16 cellular contexts compared by ENCODE assay signal in the genomic region with DNA sequence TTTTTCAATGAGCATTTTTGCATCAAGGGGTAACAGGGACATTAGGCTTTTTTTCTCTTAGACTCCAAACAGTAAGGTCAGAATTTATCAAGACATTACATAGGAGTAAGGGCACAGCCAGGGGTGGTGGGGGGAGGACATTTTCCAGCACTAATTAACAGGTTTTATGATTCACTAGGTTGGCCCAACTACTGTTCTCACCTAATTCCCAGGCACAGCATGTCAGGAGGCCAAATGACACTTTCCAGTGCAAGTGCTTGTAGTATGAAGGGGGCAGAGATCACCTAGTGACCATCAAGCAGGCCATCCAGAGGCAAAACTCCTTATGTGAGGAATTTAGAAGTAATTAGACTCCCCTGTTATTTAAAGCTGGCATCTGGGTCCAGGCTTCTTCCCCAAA. TPM values are rescaled to one million over a fixed set of nuclear protein-coding genes. Genes with fewer than 3 reads are reported as not detected.
DNase-seq lines count a peak whose midpoint lies in the region; ATAC-seq and TF ChIP-seq lines count a peak whose summit lies in the region.
"Had no signal": no experiment of that assay in that cellular context is flagged by ENCODE, and none has a peak within 500 bp of the region (broad histone marks: within the 10 kb centered on the region; RNA-seq: fewer than 3 reads in every experiment).

No MANE protein-coding gene starts in this region.

- H3K4ac ChIP-seq in mesenchymal stem cell (ENCODE audit: low read depth in 1 of 2, low read length in 2 of 2) = no peak overlapping the region

- peaks cover 2% of the 10 kb centered on the region for H3K36me3 Mint-ChIP-seq in activated naive CD4-positive, alpha-beta T cell treated with anti-CD3 and anti-CD28 coated beads for 36 hours (ENCODE audit: low read depth)
- H3K36me3 Mint-ChIP-seq: CD4-positive, CD25-positive, alpha-beta regulatory T cell had no signal

- H3K4me1 ChIP-seq in mesenchymal stem cell (ENCODE audit: control insufficient read depth, insufficient read depth, low read depth, low read length) = no peaks in the 10 kb centered on the region
- H3K4me1 ChIP-seq: HAP-1 had no signal

- CTCF ChIA-PET in activated naive CD4-positive, alpha-beta T cell treated with anti-CD3 and anti-CD28 coated beads for 36 hours (lab: Charles Lee) = interaction anchor here (1.0 kb wide), 1 partner anchor 42 kb away, joined by 3 read pairs; no protein-coding TSS in a partner anchor

- H3K27me3 Mint-ChIP-seq in activated naive CD4-positive, alpha-beta T cell treated with anti-CD3 and anti-CD28 coated beads for 36 hours (ENCODE audit: low read depth) = no peaks in the 10 kb centered on the region
- H3K27me3 Mint-ChIP-seq: IgD-negative memory B cell had no signal

- no peak overlapping the region for H2AK5ac ChIP-seq in mesenchymal stem cell (ENCODE audit: low read length, severe bottlenecking)

- H3K9me3 Mint-ChIP-seq in activated naive CD4-positive, alpha-beta T cell treated with anti-CD3 and anti-CD28 coated beads for 36 hours = no peaks in the 10 kb centered on the region
- H3K9me3 Mint-ChIP-seq: GM23338, HFFc6 had no signal

- H4K91ac ChIP-seq in mesenchymal stem cell (ENCODE audit: low read length) = no peak overlapping the region

- H4K8ac ChIP-seq in mesenchymal stem cell (ENCODE audit: low read length) = no peak overlapping the region

- H3K4me2 ChIP-seq in mesenchymal stem cell (ENCODE audit: low read length, poor library complexity, severe bottlenecking) = peak overlapping the region; percentile 37
- H3K4me2 ChIP-seq: BLaER1 treated with 17β-estradiol and CSF1 and Interleukin-3, amounts not matched to agents 10 nM and 100 nM; GM23338 had no signal

- H3K4me3 Mint-ChIP-seq in activated naive CD4-positive, alpha-beta T cell treated with anti-CD3 and anti-CD28 coated beads for 36 hours = no peak overlapping the region
- H3K4me3 Mint-ChIP-seq: GM23338, HFFc6 had no signal

- no peak overlapping the region for H2BK5ac ChIP-seq in mesenchymal stem cell (ENCODE audit: low read depth, low read length, poor library complexity, severe bottlenecking)

- no peaks in the 10 kb centered on the region for H3K36me3 ChIP-seq in mesenchymal stem cell (ENCODE audit: control insufficient read depth in 1 of 2, insufficient read depth in 2 of 2, low read depth in 1 of 2, low read length in 2 of 2)
- H3K36me3 ChIP-seq: BLaER1 treated with 17β-estradiol and CSF1 and Interleukin-3, amounts not matched to agents 10 nM and 100 nM; HAP-1 had no signal

- no peak for ATAC-seq in GM19455 (IDR thresholded peaks at IDR 0.05; ENCODE audit: unreplicated experiment)
- ATAC-seq: GM12878, GM23338 had no signal

- intact Hi-C loops in activated naive CD4-positive, alpha-beta T cell treated with anti-CD3 and anti-CD28 coated beads for 36 hours (cut with micrococcal nuclease) = no loop called here

- H3K23ac ChIP-seq in mesenchymal stem cell (ENCODE audit: low read length in 2 of 2) = no peak overlapping the region

- TF ChIP-seq CTCF in epithelial cell of proximal tubule (conservative IDR thresholded peaks at IDR 0.05; ENCODE audit: low read depth, low read length) = no peak

- H2BK12ac ChIP-seq in mesenchymal stem cell (ENCODE audit: low read length in 2 of 2) = no peak overlapping the region

- no peak overlapping the region for H3K14ac ChIP-seq in mesenchymal stem cell (ENCODE audit: low read length in 2 of 2)

- H3K4me3 ChIP-seq in epithelial cell of proximal tubule (ENCODE audit: low read depth, low read length) = no peak overlapping the region
- H3K4me3 ChIP-seq in mesenchymal stem cell (ENCODE audit: insufficient read depth in 1 of 2, low read depth in 1 of 2, low read length in 2 of 2) = no peak overlapping the region
- H3K4me3 ChIP-seq: BLaER1 treated with 17β-estradiol and CSF1 and Interleukin-3, amounts not matched to agents 10 nM and 100 nM; GM12878; GM23338; HAP-1 had no signal

- H2AFZ ChIP-seq in mesenchymal stem cell (ENCODE audit: low read depth, low read length) = no peak overlapping the region
- H2AFZ ChIP-seq: GM23338 had no signal

- H3K9ac ChIP-seq in mesenchymal stem cell (ENCODE audit: low read length) = no peak overlapping the region
- H3K9ac ChIP-seq: BLaER1 treated with 17β-estradiol and CSF1 and Interleukin-3, amounts not matched to agents 10 nM and 100 nM had no signal

- H3K18ac ChIP-seq in mesenchymal stem cell (ENCODE audit: low read depth in 1 of 2, low read length in 2 of 2) = no peak overlapping the region

- H2BK15ac ChIP-seq in mesenchymal stem cell (ENCODE audit: low read depth, poor library complexity, severe bottlenecking) = no peak overlapping the region

- no peak overlapping the region for H3K27ac Mint-ChIP-seq in activated naive CD4-positive, alpha-beta T cell treated with anti-CD3 and anti-CD28 coated beads for 36 hours
- H3K27ac Mint-ChIP-seq: GM23338, HFFc6 had no signal

- H3K27me3 ChIP-seq in mesenchymal stem cell (ENCODE audit: control insufficient read depth in 1 of 2, insufficient read depth in 1 of 2, low read length in 2 of 2) = no peaks in the 10 kb centered on the region
- H3K27me3 ChIP-seq: BLaER1 treated with 17β-estradiol and CSF1 and Interleukin-3, amounts not matched to agents 10 nM and 100 nM had no signal

- H3K4me1 Mint-ChIP-seq in activated naive CD4-positive, alpha-beta T cell treated with anti-CD3 and anti-CD28 coated beads for 36 hours (ENCODE audit: low read depth) = peaks cover 7% of the 10 kb centered on the region

- H3K79me1 ChIP-seq in mesenchymal stem cell (replicated peaks; ENCODE audit: low read length, poor library complexity, severe bottlenecking) = no peaks in the 10 kb centered on the region

- no peaks in the 10 kb centered on the region for H3K9me3 ChIP-seq in mesenchymal stem cell (ENCODE audit: control insufficient read depth, low read length)
- H3K9me3 ChIP-seq: BLaER1 treated with 17β-estradiol and CSF1 and Interleukin-3, amounts not matched to agents 10 nM and 100 nM; HAP-1 had no signal

- H3K27ac ChIP-seq in mesenchymal stem cell (ENCODE audit: low read length, poor library complexity, severe bottlenecking) = no peak overlapping the region
- H3K27ac ChIP-seq: BLaER1 treated with 17β-estradiol and CSF1 and Interleukin-3, amounts not matched to agents 10 nM and 100 nM had no signal

- no peak overlapping the region for H2BK120ac ChIP-seq in mesenchymal stem cell (ENCODE audit: low read depth, low read length)

- peak; percentile 44 for DNase-seq in NCI-H69 (lab: John Stamatoyannopoulos, UW)
- DNase-seq in epithelial cell of proximal tubule (ENCODE audit: low read depth) = peak; percentile 58
- no peak for DNase-seq in mesenchymal stem cell
- DNase-seq in activated naive CD4-positive, alpha-beta T cell treated with anti-CD3 and anti-CD28 coated beads for 36 hours = no peak
- no peak for DNase-seq in NCI-H1436 (lab: John Stamatoyannopoulos, UW)
- no peak for DNase-seq in stimulated activated CD4-positive, alpha-beta T cell treated with anti-CD3 and anti-CD28 coated beads, Interleukin-2, amount 100 ng/mL, for 48 hours
- DNase-seq: Calu3; CD4-positive, CD25-positive, alpha-beta regulatory T cell; DMS 273 treated with DMSO at 0.1 percent for 48 hours; HFFc6 had no signal

RNA-seq across cellular contexts. Expression of a gene that starts 3.9 kb away (rescaled TPM):
- 28.4 and 30.7 TPM in 2 replicates for total RNA-seq in epithelial cell of proximal tubule
- polyA plus RNA-seq in mesenchymal stem cell (2013, experiment 1 of 2) = 25.6 TPM
- polyA plus RNA-seq in mesenchymal stem cell (2013, experiment 2 of 2) = 26.0 TPM
- 100 to 1,000 TPM; 102 to 103 TPM for total RNA-seq in activated naive CD4-positive, alpha-beta T cell treated with anti-CD3 and anti-CD28 coated beads for 36 hours

RNA-seq across cellular contexts. Expression of a gene that starts 41.0 kb away (rescaled TPM):
- total RNA-seq in epithelial cell of proximal tubule = 9.1 and 12.9 TPM in 2 replicates
- polyA plus RNA-seq in mesenchymal stem cell (2013, experiment 1 of 2) = 14.3 TPM
- polyA plus RNA-seq in mesenchymal stem cell (2013, experiment 2 of 2) = 13.8 TPM
- total RNA-seq in activated naive CD4-positive, alpha-beta T cell treated with anti-CD3 and anti-CD28 coated beads for 36 hours = 10 to 100 TPM; 16.0 to 17.4 TPM

Comparison
In these comparisons a context has a peak if more than half of its experiments do, and no peak if none do; other contexts are left out.
1. DNase-seq: peak in NCI-H69 (single experiment) and epithelial cell of proximal tubule (single experiment); none in mesenchymal stem cell (single experiment), activated naive CD4-positive, alpha-beta T cell treated with anti-CD3 and anti-CD28 coated beads for 36 hours (single experiment), NCI-H1436 (single experiment) and stimulated activated CD4-positive, alpha-beta T cell treated with anti-CD3 and anti-CD28 coated beads, Interleukin-2, amount 100 ng/mL, for 48 hours (0 of 2).